ENCODE assay signal across 8 cellular contexts in genomic region chr5:14035859-14036440, GRCh38.
DNase-seq lines count a peak whose midpoint lies in the region; ATAC-seq and TF ChIP-seq lines count a peak whose summit lies in the region.

No MANE protein-coding gene starts in this region.

- H3K4me3 ChIP-seq in prostate gland: no peak overlapping the region

- H3K36me3 ChIP-seq in prostate gland: no peaks in the 10 kb centered on the region

- no peaks in the 10 kb centered on the region for H3K9me3 ChIP-seq in prostate gland

- H3K9me3 Mint-ChIP-seq in activated T-helper 2 cell treated with anti-CD3 and anti-CD28 coated beads, Interferon-gamma antibody, Interleukin-2, Interleukin-4, amounts not matched to agents 10 μg/mL and 5 μg/mL and 100 μg/mL, durations not matched to agents 14 hours and 24 hours and 36 hours: no peaks in the 10 kb centered on the region

- no peaks in the 10 kb centered on the region for H3K27me3 ChIP-seq in prostate gland (replicated peaks; ENCODE audit: insufficient read depth)

- H3K27ac Mint-ChIP-seq in activated T-helper 2 cell treated with anti-CD3 and anti-CD28 coated beads, Interferon-gamma antibody, Interleukin-2, Interleukin-4, amounts not matched to agents 10 μg/mL and 5 μg/mL and 100 μg/mL, durations not matched to agents 14 hours and 24 hours and 36 hours: no peak overlapping the region

- H3K27me3 Mint-ChIP-seq in activated T-helper 2 cell treated with anti-CD3 and anti-CD28 coated beads, Interferon-gamma antibody, Interleukin-2, Interleukin-4, amounts not matched to agents 10 μg/mL and 5 μg/mL and 100 μg/mL, durations not matched to agents 14 hours and 24 hours and 36 hours (ENCODE audit: low read depth): no peaks in the 10 kb centered on the region

- DNase-seq in COLO829 (ENCODE audit: low spot score) (peak; percentile 81), SKM-1 treated with dmso at 0.1 percent for 144 hours (lab: John Stamatoyannopoulos, UW; ENCODE audit: unreplicated experiment) (peak; percentile 56), glomerular visceral epithelial cell (ENCODE audit: extremely low spot score) (peak; percentile 100), prostate gland (ENCODE audit: low spot score) (peak; percentile 59), NCI-H187 treated with DMSO at 0.1 percent for 48 hours (lab: John Stamatoyannopoulos, UW) (no peak)
- no peak for DNase-seq in activated T-helper 2 cell treated with anti-CD3 and anti-CD28 coated beads, Interferon-gamma antibody, Interleukin-2, Interleukin-4, amounts not matched to agents 10 μg/mL and 5 μg/mL and 100 μg/mL, durations not matched to agents 14 hours and 24 hours and 36 hours (ENCODE audit: low spot score)
- no peak for DNase-seq in activated naive CD4-positive, alpha-beta T cell treated with anti-CD3 and anti-CD28 coated beads, Interleukin-2, amount 50 U/mL, for 16 hours

- no peaks in the 10 kb centered on the region for H3K4me1 Mint-ChIP-seq in activated T-helper 2 cell treated with anti-CD3 and anti-CD28 coated beads, Interferon-gamma antibody, Interleukin-2, Interleukin-4, amounts not matched to agents 10 μg/mL and 5 μg/mL and 100 μg/mL, durations not matched to agents 14 hours and 24 hours and 36 hours (ENCODE audit: low read depth)

- TF ChIP-seq CTCF in prostate gland (IDR thresholded peaks at IDR 0.05): no peak

- intact Hi-C loops in prostate gland (cut with DNase I): loop anchor here (10.0 kb wide), 1 partner anchor 69 kb away; no protein-coding TSS in a partner anchor
- intact Hi-C loops in activated T-helper 2 cell treated with anti-CD3 and anti-CD28 coated beads, Interferon-gamma antibody, Interleukin-2, Interleukin-4, amounts not matched to agents 10 μg/mL and 5 μg/mL and 100 μg/mL, durations not matched to agents 14 hours and 24 hours and 36 hours (cut with micrococcal nuclease): no loop called here

- WGBS in prostate gland: 2% methylated on average over 9 of the region's 9 CpGs

- peak overlapping the region; percentile 54 to 55 for H3K27ac ChIP-seq in prostate gland

- no peak for TF ChIP-seq POLR2A in prostate gland (IDR thresholded peaks at IDR 0.05)

- H3K4me1 ChIP-seq in prostate gland (replicated peaks): no peaks in the 10 kb centered on the region

- no peaks in the 10 kb centered on the region for H3K36me3 Mint-ChIP-seq in activated T-helper 2 cell treated with anti-CD3 and anti-CD28 coated beads, Interferon-gamma antibody, Interleukin-2, Interleukin-4, amounts not matched to agents 10 μg/mL and 5 μg/mL and 100 μg/mL, durations not matched to agents 14 hours and 24 hours and 36 hours (ENCODE audit: low read depth)

- no peak overlapping the region for H3K4me3 Mint-ChIP-seq in activated T-helper 2 cell treated with anti-CD3 and anti-CD28 coated beads, Interferon-gamma antibody, Interleukin-2, Interleukin-4, amounts not matched to agents 10 μg/mL and 5 μg/mL and 100 μg/mL, durations not matched to agents 14 hours and 24 hours and 36 hours (ENCODE audit: low read depth)

- peak; percentile 51 for ATAC-seq in HG03565 (IDR thresholded peaks at IDR 0.05; ENCODE audit: unreplicated experiment)

Comparison
In these comparisons a context has a peak if more than half of its experiments do, and no peak if none do; other contexts are left out.
1. DNase-seq: peak in COLO829 (single experiment), SKM-1 treated with dmso at 0.1 percent for 144 hours (single experiment), glomerular visceral epithelial cell (single experiment) and prostate gland (single experiment); none in activated T-helper 2 cell treated with anti-CD3 and anti-CD28 coated beads, Interferon-gamma antibody, Interleukin-2, Interleukin-4, amounts not matched to agents 10 μg/mL and 5 μg/mL and 100 μg/mL, durations not matched to agents 14 hours and 24 hours and 36 hours (single experiment), NCI-H187 treated with DMSO at 0.1 percent for 48 hours (single experiment) and activated naive CD4-positive, alpha-beta T cell treated with anti-CD3 and anti-CD28 coated beads, Interleukin-2, amount 50 U/mL, for 16 hours (single experiment).